In genomic region chr20:35541783-35542662, GRCh38 we compare ENCODE assay signal across 8 cellular contexts. TPM values are rescaled to one million over a fixed set of nuclear protein-coding genes. Genes with fewer than 3 reads are reported as not detected.
DNase-seq lines count a peak whose midpoint lies in the region; ATAC-seq and TF ChIP-seq lines count a peak whose summit lies in the region.

Gene ERGIC3, plus strand, starts transcription at chr20:35542078. Its CDS starts 20 bp downstream, at chr20:35542098.

- CTCF ChIA-PET in RWPE1 (lab: Yijun Ruan, JAX): interaction anchor here (0.5 to 1.1 kb wide), 6 partner anchors 14 to 239 kb away, joined by 3 to 5 read pairs (median 4); no protein-coding TSS in a partner anchor

- H3K4me3 Mint-ChIP-seq in natural killer cell: peak within 1 kb of the TSS; percentile 92

- in situ Hi-C loops in GM23248 (cut with MboI): no loop called here

- intact Hi-C loops in natural killer cell (cut with micrococcal nuclease): loop anchor here (2.0 to 5.0 kb wide), 3 partner anchors 75 to 200 kb away; partner anchors contain the start of genes CPNE1, RBM12, RBM39 and SPAG4

- H3K4me2 ChIP-seq in GM23248 (ENCODE audit: unreplicated experiment) (peak within 1 kb of the TSS; percentile 86), fibroblast of lung (ENCODE audit: extremely low read depth, insufficient read depth, low read length) (peak within 1 kb of the TSS; percentile 95)

- H3K4me1 Mint-ChIP-seq in natural killer cell: peaks cover 9 to 15% of the 10 kb centered on the region in 2 donors

- TF ChIP-seq CTCF in RWPE1 (conservative IDR thresholded peaks at IDR 0.05; ENCODE audit: low read depth) (no peak), fibroblast of lung (conservative IDR thresholded peaks at IDR 0.05 in 1 of 2, IDR thresholded peaks at IDR 0.05 in 1 of 2; ENCODE audit: low read depth in 1 of 2, low read length in 2 of 2) (no peak), natural killer cell (IDR thresholded peaks at IDR 0.05) (no peak)

- H3K27me3 ChIP-seq in GM23248 (replicated peaks; ENCODE audit: insufficient read depth) (no peaks in the 10 kb centered on the region), fibroblast of lung (ENCODE audit: control insufficient read depth, insufficient read depth, low read length) (no peaks in the 10 kb centered on the region)

- POLR2A ChIA-PET in RWPE1 (lab: Yijun Ruan, JAX; ENCODE audit: low non-redundant PET): interaction anchor here (0.6 to 0.8 kb wide), 5 partner anchors 29 to 143 kb away, joined by 3 to 7 read pairs (median 3); no protein-coding TSS in a partner anchor

- H2AFZ ChIP-seq in GM23248 (peak within 1 kb of the TSS; percentile 94), fibroblast of lung (ENCODE audit: low read length) (peak within 1 kb of the TSS; percentile 91)

- H3K9me3 ChIP-seq in GM23248 (ENCODE audit: low read depth) (no peaks in the 10 kb centered on the region), fibroblast of lung (ENCODE audit: control insufficient read depth, insufficient read depth, low read depth, low read length) (no peaks in the 10 kb centered on the region)

- H4K20me1 ChIP-seq in GM23248 (ENCODE audit: insufficient read depth): no peaks in the 10 kb centered on the region
- no peaks in the 10 kb centered on the region for H4K20me1 ChIP-seq in fibroblast of lung (ENCODE audit: control insufficient read depth, extremely low read depth, insufficient read depth, low read length)

- H3K9me3 Mint-ChIP-seq in natural killer cell: no peaks in the 10 kb centered on the region

- peaks cover 20% of the 10 kb centered on the region for H3K79me2 ChIP-seq in GM23248 (ENCODE audit: insufficient read depth)
- H3K79me2 ChIP-seq in fibroblast of lung (ENCODE audit: control insufficient read depth, insufficient read depth, low read length): peaks cover 8% of the 10 kb centered on the region

- H3K4me3 ChIP-seq in GM23248 (peak within 1 kb of the TSS; percentile 95), fibroblast of lung (replicated peaks in 1 of 4; ENCODE audit: control extremely low read depth in 1 of 4, insufficient read depth in 1 of 4, low read depth in 3 of 4, low read length in 4 of 4) (peak within 1 kb of the TSS; percentile 74 to 98 (median 90))

- no peak within 1 kb of the TSS for H3K27ac ChIP-seq in GM23248
- peak within 1 kb of the TSS; percentile 81 for H3K27ac ChIP-seq in RWPE1
- H3K27ac ChIP-seq in fibroblast of lung (ENCODE audit: insufficient read depth, low read length): peak within 1 kb of the TSS; percentile 80

- peaks cover 9% of the 10 kb centered on the region; the same call in 1 of the 2 replicates for H3K36me3 ChIP-seq in GM23248 (ENCODE audit: low read depth)
- H3K36me3 ChIP-seq in fibroblast of lung (ENCODE audit: control insufficient read depth, insufficient read depth, low read length): peaks cover 6% of the 10 kb centered on the region

- H3K9me2 ChIP-seq in GM23248 (ENCODE audit: insufficient read depth): no peaks in the 10 kb centered on the region

- H3F3A ChIP-seq in GM23248 (ENCODE audit: insufficient read depth): no peaks in the 10 kb centered on the region; the same call in 1 of the 2 replicates

- H3K4me1 ChIP-seq in GM23248 (ENCODE audit: insufficient read depth): peaks cover 8% of the 10 kb centered on the region; the same call in 1 of the 2 replicates
- H3K4me1 ChIP-seq in fibroblast of lung (ENCODE audit: control insufficient read depth, extremely low read depth, insufficient read depth, low read length): peaks cover 2% of the 10 kb centered on the region

- no peaks in the 10 kb centered on the region for H3K27me3 Mint-ChIP-seq in natural killer cell (ENCODE audit: low read depth in 2 of 2)

- DNase-seq in DMS79 treated with DMSO at 0.1 percent for 48 hours (lab: John Stamatoyannopoulos, UW) (peak; percentile 94), GM23248 (peak; percentile 99), LoVo (ENCODE audit: low spot score) (peak; percentile 99), RWPE1 (ENCODE audit: low spot score) (peak; percentile 98), fibroblast of lung (ENCODE audit: low read depth in 2 of 2) (peak; percentile 92 to 94), natural killer cell (peak; percentile 96)
- DNase-seq in activated T-helper 1 cell treated with anti-CD3 and anti-CD28 coated beads, Interleukin-2, amount 50 U/mL, for 16 hours (ENCODE audit: low read depth in 1 of 2, low spot score in 1 of 2): peak; percentile 93 to 96
- DNase-seq in stimulated activated naive CD4-positive, alpha-beta T cell (lab: John Stamatoyannopoulos, UW): peak; percentile 89 to 95 (median 94)

- H3K9ac ChIP-seq in GM23248 (peak within 1 kb of the TSS; percentile 85), fibroblast of lung (ENCODE audit: insufficient read depth, low read length) (peak within 1 kb of the TSS; percentile 88)

- WGBS in GM23248 (ENCODE audit: low coverage in 1 of 2, low lambda C conversion rate in 2 of 2, missing lambda C conversion rate in 2 of 2), 2 experiments: 3 to 9% methylated on average over 35 to 55 of the region's 57 CpGs

- no peaks in the 10 kb centered on the region for H3K36me3 Mint-ChIP-seq in natural killer cell

- peak; percentile 95 to 99 (median 96) for ATAC-seq in natural killer cell

- H3K27ac Mint-ChIP-seq in natural killer cell: peak within 1 kb of the TSS; percentile 77 to 92

RNA-seq across cellular contexts. Expression of gene ERGIC3, which starts in this region (rescaled TPM):
- 345 and 477 TPM in 2 replicates for total RNA-seq in GM23248 (2014; rRNA removed; shearing (Covaris generic))
- polyA plus RNA-seq in GM23248 (2016; fragmentation: Nextera tagmentation; extraction: Ambion mirVana) (261 and 262 TPM in 2 replicates), fibroblast of lung (335 and 398 TPM in 2 replicates)
- total RNA-seq in fibroblast of lung (355 and 455 TPM in 2 replicates), natural killer cell (100 to 1,000 TPM; 128 to 130 (median 129) TPM)
- 293 and 369 TPM in 2 replicates for polyA plus RNA-seq in fibroblast of lung (2012)
- 368 and 397 TPM in 2 replicates for polyA minus RNA-seq in fibroblast of lung (ENCODE audit: low replicate concordance)
